8 cellular contexts compared by ENCODE assay signal in genomic region chr20:61980647-61981583, GRCh38.
A peak's percentile ranks its signal among the peaks of the same experiment; 100 is the strongest.
DNase-seq lines count a peak whose midpoint lies in the region; ATAC-seq and TF ChIP-seq lines count a peak whose summit lies in the region.

No MANE protein-coding gene starts in this region.

- H3K4me3 ChIP-seq in suprapubic skin: no peak overlapping the region

- no peak overlapping the region for H3K27ac ChIP-seq in suprapubic skin

- peaks cover 45% of the 10 kb centered on the region for H3K36me3 ChIP-seq in suprapubic skin

- TF ChIP-seq CTCF in GM13977 (IDR thresholded peaks at IDR 0.05; ENCODE audit: extremely low read depth, insufficient read depth, missing control alignments): peak; percentile 51
- TF ChIP-seq CTCF in suprapubic skin (IDR thresholded peaks at IDR 0.05): peak; percentile 11 to 29

- TF ChIP-seq EP300 in suprapubic skin (IDR thresholded peaks at IDR 0.05): no peak

- in situ Hi-C loops in GM13977 (cut with MboI; ENCODE audit: low pct_unique_long_range_greater_than_20kb, low sequenced_read_pairs, unreplicated experiment): no loop called here

- 70% methylated on average over 19 of the region's 22 CpGs for WGBS in suprapubic skin

- DNase-seq in 8988T: peak; percentile 83
- no peak for DNase-seq in GM13977 (ENCODE audit: low spot score)
- peak; percentile 30 for DNase-seq in glomerular visceral epithelial cell (ENCODE audit: extremely low spot score)
- DNase-seq in suprapubic skin (ENCODE audit: low spot score in 2 of 2): no peak
- DNase-seq in NCI-H1417 treated with DMSO at 0.1 percent for 48 hours (lab: John Stamatoyannopoulos, UW): no peak
- DNase-seq in NCI-H2081 treated with DMSO at 0.1 percent for 48 hours (lab: John Stamatoyannopoulos, UW): no peak

- H3K9me3 ChIP-seq in suprapubic skin: no peaks in the 10 kb centered on the region

- ATAC-seq in SK-N-SH treated with all-trans-retinoic acid at 6 μM for 48 hours (peak; percentile 51; the same call in 2 of the 3 replicates), HG03095 (IDR thresholded peaks at IDR 0.05; ENCODE audit: unreplicated experiment) (no peak)

- H3K27me3 ChIP-seq in suprapubic skin: no peaks in the 10 kb centered on the region

- TF ChIP-seq POLR2A in suprapubic skin (IDR thresholded peaks at IDR 0.05): no peak

- no peaks in the 10 kb centered on the region for H3K4me1 ChIP-seq in suprapubic skin

TF ChIP-seq in SK-N-SH treated with all-trans-retinoic acid at 6 μM for 48 hours, 23 proteins besides CTCF, POLR2A, EP300 and RAD21:
- TF ChIP-seq CSRNP3 (CRISPR knock-in tag; IDR thresholded peaks at IDR 0.05) (no peak), ESRRG (CRISPR knock-in tag; IDR thresholded peaks at IDR 0.05) (no peak), BACH2 (CRISPR knock-in tag; IDR thresholded peaks at IDR 0.05; ENCODE audit: borderline replicate concordance) (no peak), PPARA (CRISPR knock-in tag; IDR thresholded peaks at IDR 0.05; ENCODE audit: borderline replicate concordance) (no peak), CSDC2 (CRISPR knock-in tag; IDR thresholded peaks at IDR 0.05) (no peak), ZNF70 (CRISPR knock-in tag; IDR thresholded peaks at IDR 0.05) (no peak), RARB (CRISPR knock-in tag; IDR thresholded peaks at IDR 0.05) (no peak), ZNF8 (CRISPR knock-in tag; IDR thresholded peaks at IDR 0.05) (no peak), SNAI2 (CRISPR knock-in tag; IDR thresholded peaks at IDR 0.05) (no peak), CREB5 (CRISPR knock-in tag; IDR thresholded peaks at IDR 0.05; ENCODE audit: low read depth) (no peak), ISL1 (CRISPR knock-in tag; IDR thresholded peaks at IDR 0.05) (no peak), TCF4 (CRISPR knock-in tag; IDR thresholded peaks at IDR 0.05; ENCODE audit: borderline replicate concordance) (no peak), GLIS3 (CRISPR knock-in tag; IDR thresholded peaks at IDR 0.05) (no peak), ARNTL (CRISPR knock-in tag; IDR thresholded peaks at IDR 0.05; ENCODE audit: borderline replicate concordance, low read depth) (no peak), ZFP3 (CRISPR knock-in tag; IDR thresholded peaks at IDR 0.05) (no peak), TSHZ2 (CRISPR knock-in tag; IDR thresholded peaks at IDR 0.05) (no peak), ZC3H10 (CRISPR knock-in tag; IDR thresholded peaks at IDR 0.05) (no peak), TOX (CRISPR knock-in tag; IDR thresholded peaks at IDR 0.05; ENCODE audit: borderline replicate concordance) (no peak), OSR1 (CRISPR knock-in tag; IDR thresholded peaks at IDR 0.05) (no peak)
TF ChIP-seq in SK-N-SH treated with all-trans-retinoic acid at 6 μM for 48 hours: peak in this region for 0.

Comparison
In these comparisons a context has a peak if more than half of its experiments do, and no peak if none do; other contexts are left out.
1. DNase-seq: peak in 8988T (single experiment) and glomerular visceral epithelial cell (single experiment); none in GM13977 (single experiment), suprapubic skin (0 of 2), NCI-H1417 treated with DMSO at 0.1 percent for 48 hours (single experiment) and NCI-H2081 treated with DMSO at 0.1 percent for 48 hours (single experiment).